In the genomic region with DNA sequence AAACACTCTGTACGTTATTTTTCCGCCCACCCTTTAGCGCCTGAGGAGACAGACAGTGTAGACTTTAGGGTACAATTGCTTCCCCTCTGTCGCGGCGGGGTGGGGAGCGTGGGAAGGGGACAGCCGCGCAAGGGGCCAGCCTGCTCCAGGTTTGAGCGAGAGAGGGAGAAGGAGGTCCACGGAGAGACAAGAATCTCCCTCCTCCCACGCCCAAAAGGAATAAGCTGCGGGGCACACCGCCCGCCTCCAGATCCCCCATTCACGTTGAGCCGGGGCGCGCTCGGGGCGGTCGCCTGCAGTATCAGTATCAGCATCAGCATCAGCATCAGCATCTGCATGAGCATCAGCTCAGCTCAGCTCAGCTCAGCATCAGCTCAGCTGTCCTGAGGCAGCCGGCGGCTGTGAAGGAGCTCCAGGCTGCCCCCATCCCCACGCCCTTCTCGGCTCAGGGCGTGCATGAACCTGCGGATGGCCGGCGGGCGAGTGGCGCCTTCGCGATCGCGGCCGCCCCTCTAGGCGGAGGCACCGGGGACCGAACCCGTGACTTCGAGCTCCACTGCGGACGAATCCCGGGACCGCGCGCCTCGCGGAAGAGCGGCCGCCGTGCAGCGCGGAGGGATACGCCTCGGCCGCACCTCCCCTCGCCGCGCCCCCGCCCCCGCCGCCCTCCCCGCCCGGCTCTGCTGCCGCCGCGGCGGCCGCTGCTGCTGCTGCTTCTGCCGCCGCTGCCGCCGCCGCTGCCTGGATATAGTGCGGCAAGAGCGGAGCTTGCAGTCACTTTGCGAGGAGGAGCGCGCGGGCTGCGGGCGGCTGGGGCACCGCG, we compare ENCODE assay signal across 8 cellular contexts. TPM values are rescaled to one million over a fixed set of nuclear protein-coding genes. Genes with fewer than 3 reads are reported as not detected.
DNase-seq lines count a peak whose midpoint lies in the region; ATAC-seq and TF ChIP-seq lines count a peak whose summit lies in the region.

Gene NCAM2 (plus strand): TSS at position 777 of the 823 bp plus-strand sequence.

- no peak within 1 kb of the TSS for H3K27ac Mint-ChIP-seq in CD4-positive, alpha-beta T cell
- no peak within 1 kb of the TSS for H3K27ac Mint-ChIP-seq in nephron progenitor cell

- H3K4me1 Mint-ChIP-seq in CD4-positive, alpha-beta T cell (ENCODE audit: low read depth), result peaks cover 13% of the 10 kb centered on the region
- peaks cover 6% of the 10 kb centered on the region for H3K4me1 Mint-ChIP-seq in nephron progenitor cell

- no peaks in the 10 kb centered on the region for H3K9me2 ChIP-seq in PC-3 (replicated peaks; ENCODE audit: low read length)

- peaks cover 30% of the 10 kb centered on the region for H3K27me3 ChIP-seq in CD4-positive, alpha-beta T cell (ENCODE audit: control insufficient read depth, insufficient read depth, low read length)
- H3K27me3 ChIP-seq in PC-3 (ENCODE audit: low read length), result peaks cover 5% of the 10 kb centered on the region; the same call in 1 of the 2 replicates

- H3K36me3 Mint-ChIP-seq in CD4-positive, alpha-beta T cell (ENCODE audit: low read depth), result no peaks in the 10 kb centered on the region
- no peaks in the 10 kb centered on the region for H3K36me3 Mint-ChIP-seq in nephron progenitor cell (ENCODE audit: low read depth)

- H3K4me3 ChIP-seq in PC-3 (ENCODE audit: low read length), result peak within 1 kb of the TSS; percentile 67
- H3K4me3 ChIP-seq in fibroblast of villous mesenchyme (ENCODE audit: low read depth, low read length), result peak within 1 kb of the TSS; percentile 61

- peak; percentile 82 for ATAC-seq in CD4-positive, alpha-beta T cell (ENCODE audit: poor library complexity)
- ATAC-seq in HG02678 (IDR thresholded peaks at IDR 0.05; ENCODE audit: unreplicated experiment) (peak; percentile 71), PC-3 (peak; percentile 70), GM21528 (IDR thresholded peaks at IDR 0.05; ENCODE audit: low FRiP score, unreplicated experiment) (no peak)

- no peaks in the 10 kb centered on the region for H3K9me3 Mint-ChIP-seq in CD4-positive, alpha-beta T cell
- H3K9me3 Mint-ChIP-seq in nephron progenitor cell, result no peaks in the 10 kb centered on the region

- H4K20me1 ChIP-seq in PC-3 (ENCODE audit: low read length), result no peaks in the 10 kb centered on the region

- peak within 1 kb of the TSS; percentile 97 for H3K4me2 ChIP-seq in PC-3 (ENCODE audit: low read length)

- H3K79me2 ChIP-seq in PC-3 (ENCODE audit: low read length), result no peaks in the 10 kb centered on the region

- peak within 1 kb of the TSS; percentile 18; the same call in 1 of the 2 replicates for H3K9ac ChIP-seq in PC-3 (ENCODE audit: low read length)

- TF ChIP-seq CTCF in CD4-positive, alpha-beta T cell (IDR thresholded peaks at IDR 0.05), result no peak
- TF ChIP-seq CTCF in PC-3 (conservative IDR thresholded peaks at IDR 0.05; ENCODE audit: low read depth, low read length) (no peak), fibroblast of villous mesenchyme (IDR thresholded peaks at IDR 0.05; ENCODE audit: insufficient read depth, low read depth, low read length) (no peak), nephron progenitor cell (IDR thresholded peaks at IDR 0.05) (no peak)

- H3K27me3 Mint-ChIP-seq in CD4-positive, alpha-beta T cell, result peaks cover 36% of the 10 kb centered on the region
- peaks cover 48% of the 10 kb centered on the region for H3K27me3 Mint-ChIP-seq in nephron progenitor cell (ENCODE audit: low read depth, poor library complexity)

- intact Hi-C loops in CD4-positive, alpha-beta T cell (cut with DNase I, micrococcal nuclease), result no loop called here
- intact Hi-C loops in PC-3 (cut with micrococcal nuclease), result loop anchor here (2.0 kb wide), 1 partner anchor 923 kb away; no protein-coding TSS in a partner anchor

- no peaks in the 10 kb centered on the region for H3F3A ChIP-seq in PC-3 (ENCODE audit: low read length, unreplicated experiment)

- H3K4me3 Mint-ChIP-seq in CD4-positive, alpha-beta T cell, result peak within 1 kb of the TSS; percentile 82
- peak within 1 kb of the TSS; percentile 83 for H3K4me3 Mint-ChIP-seq in nephron progenitor cell

- CTCF ChIA-PET in CD4-positive, alpha-beta T cell (lab: Charles Lee), result no interaction called here
- CTCF ChIA-PET in PC-3 (lab: Charles Lee), result interaction anchor here (1.2 kb wide), 1 partner anchor 27 kb away, joined by 3 read pairs; no protein-coding TSS in a partner anchor

- POLR2A ChIA-PET in CD4-positive, alpha-beta T cell (lab: Charles Lee), result no interaction called here
- POLR2A ChIA-PET in PC-3 (lab: Charles Lee; ENCODE audit: unreplicated experiment), result no interaction called here

- peak within 1 kb of the TSS; percentile 98 for H2AFZ ChIP-seq in PC-3 (ENCODE audit: low read length)

- no peaks in the 10 kb centered on the region; the same call in 1 of the 2 replicates for H3K4me1 ChIP-seq in PC-3 (ENCODE audit: insufficient read depth, low read length)

- peak; percentile 12 to 66 (median 42) for DNase-seq in CD4-positive, alpha-beta T cell
- DNase-seq in PC-3 (peak; percentile 53), fibroblast of villous mesenchyme (ENCODE audit: low read depth) (peak; percentile 55), nephron progenitor cell (peak; percentile 84), stromal cell of bone marrow (ENCODE audit: low read depth) (peak; percentile 44)
- peak; percentile 82 for DNase-seq in activated effector memory CD4-positive, alpha-beta T cell treated with anti-CD3 and anti-CD28 coated beads, Interleukin-2, amount 50 U/mL, for 16 hours

- H3K27ac ChIP-seq in CD4-positive, alpha-beta T cell (ENCODE audit: low read depth, low read length), result no peak within 1 kb of the TSS
- H3K27ac ChIP-seq in PC-3 (ENCODE audit: low read length), result no peak within 1 kb of the TSS

- BruUV-seq in PC-3 (replicated peaks; lab: Mats Ljungman, UMichigan), result no TSS peak

- no peaks in the 10 kb centered on the region for H3K9me3 ChIP-seq in CD4-positive, alpha-beta T cell (ENCODE audit: control insufficient read depth, low read length)
- no peaks in the 10 kb centered on the region for H3K9me3 ChIP-seq in PC-3 (ENCODE audit: low read length)

- H3K36me3 ChIP-seq in PC-3 (ENCODE audit: low read depth, low read length), result no peaks in the 10 kb centered on the region

RNA-seq across cellular contexts. Expression of gene NCAM2, which starts in this region (rescaled TPM):
- not detected for total RNA-seq in CD4-positive, alpha-beta T cell
- total RNA-seq in PC-3 (2014; rRNA removed) (0.12 and 2.4 TPM in 2 replicates), fibroblast of villous mesenchyme (5.2 and 7.1 TPM in 2 replicates)

Comparison
In these comparisons a context has a peak if more than half of its experiments do, and no peak if none do; other contexts are left out.
1. Peak in DNase-seq and ATAC-seq in CD4-positive, alpha-beta T cell; RNA of the gene not detected or under 1 TPM.